In the genomic region with DNA sequence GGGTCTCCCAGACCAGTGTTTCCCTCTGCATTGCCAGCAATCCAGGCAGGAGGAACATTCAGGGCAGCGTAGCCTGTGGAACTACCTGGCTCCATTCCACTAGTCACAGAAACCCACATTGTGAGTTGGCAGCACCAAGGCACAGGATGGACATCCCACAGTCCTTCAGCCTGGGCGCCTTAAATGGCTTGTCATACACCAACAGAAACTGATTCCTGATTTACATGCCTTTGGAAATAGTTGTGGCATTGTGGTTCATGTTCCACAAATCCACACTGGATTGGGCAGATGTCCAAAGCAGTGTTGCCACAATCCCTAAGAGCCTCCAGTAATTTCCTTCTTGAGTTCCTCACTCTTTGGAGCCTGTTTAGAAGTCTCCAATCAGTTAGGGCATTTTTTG, we compare ENCODE assay signal across 1 cellular context.
TF ChIP-seq lines count a peak whose summit lies in the region.

No MANE protein-coding gene starts in this region.

TF ChIP-seq in GM23338, 12 proteins besides CTCF, POLR2A, EP300 and RAD21 (continued from another document):
- TF ChIP-seq, protein P1, sequence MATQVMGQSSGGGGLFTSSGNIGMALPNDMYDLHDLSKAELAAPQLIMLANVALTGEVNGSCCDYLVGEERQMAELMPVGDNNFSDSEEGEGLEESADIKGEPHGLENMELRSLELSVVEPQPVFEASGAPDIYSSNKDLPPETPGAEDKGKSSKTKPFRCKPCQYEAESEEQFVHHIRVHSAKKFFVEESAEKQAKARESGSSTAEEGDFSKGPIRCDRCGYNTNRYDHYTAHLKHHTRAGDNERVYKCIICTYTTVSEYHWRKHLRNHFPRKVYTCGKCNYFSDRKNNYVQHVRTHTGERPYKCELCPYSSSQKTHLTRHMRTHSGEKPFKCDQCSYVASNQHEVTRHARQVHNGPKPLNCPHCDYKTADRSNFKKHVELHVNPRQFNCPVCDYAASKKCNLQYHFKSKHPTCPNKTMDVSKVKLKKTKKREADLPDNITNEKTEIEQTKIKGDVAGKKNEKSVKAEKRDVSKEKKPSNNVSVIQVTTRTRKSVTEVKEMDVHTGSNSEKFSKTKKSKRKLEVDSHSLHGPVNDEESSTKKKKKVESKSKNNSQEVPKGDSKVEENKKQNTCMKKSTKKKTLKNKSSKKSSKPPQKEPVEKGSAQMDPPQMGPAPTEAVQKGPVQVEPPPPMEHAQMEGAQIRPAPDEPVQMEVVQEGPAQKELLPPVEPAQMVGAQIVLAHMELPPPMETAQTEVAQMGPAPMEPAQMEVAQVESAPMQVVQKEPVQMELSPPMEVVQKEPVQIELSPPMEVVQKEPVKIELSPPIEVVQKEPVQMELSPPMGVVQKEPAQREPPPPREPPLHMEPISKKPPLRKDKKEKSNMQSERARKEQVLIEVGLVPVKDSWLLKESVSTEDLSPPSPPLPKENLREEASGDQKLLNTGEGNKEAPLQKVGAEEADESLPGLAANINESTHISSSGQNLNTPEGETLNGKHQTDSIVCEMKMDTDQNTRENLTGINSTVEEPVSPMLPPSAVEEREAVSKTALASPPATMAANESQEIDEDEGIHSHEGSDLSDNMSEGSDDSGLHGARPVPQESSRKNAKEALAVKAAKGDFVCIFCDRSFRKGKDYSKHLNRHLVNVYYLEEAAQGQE (IDR thresholded peaks at IDR 0.05; ENCODE audit: unreplicated experiment): no peak
- no peak for TF ChIP-seq JUNB (IDR thresholded peaks at IDR 0.05; ENCODE audit: unreplicated experiment)
